22 cellular contexts compared by ENCODE assay signal in genomic region chr4:99644453-99644852, GRCh38. TPM values are rescaled to one million over a fixed set of nuclear protein-coding genes. Genes with fewer than 3 reads are reported as not detected.
DNase-seq lines count a peak whose midpoint lies in the region; ATAC-seq, FAIRE-seq and TF ChIP-seq lines count a peak whose summit lies in the region.
"Had no signal": no experiment of that assay in that cellular context is flagged by ENCODE, and none has a peak within 500 bp of the region (broad histone marks: within the 10 kb centered on the region; RNA-seq: fewer than 3 reads in every experiment).

No MANE protein-coding gene starts in this region.

- no peaks in the 10 kb centered on the region for H3K79me2 ChIP-seq in H9 (ENCODE audit: insufficient read depth, low read length)

- H3K27me3 Mint-ChIP-seq in H9 (ENCODE audit: low read depth): peaks cover 70% of the 10 kb centered on the region
- peaks cover 73% of the 10 kb centered on the region for H3K27me3 Mint-ChIP-seq in WTC11 (ENCODE audit: low read depth)

- H3K23ac ChIP-seq in H9 (ENCODE audit: insufficient read length, low read depth, low read length): no peak overlapping the region

- H3K23me2 ChIP-seq in H9 (ENCODE audit: insufficient read length, low read depth, low read length, poor library complexity, severe bottlenecking): no peaks in the 10 kb centered on the region

- no peak overlapping the region for H3K9ac ChIP-seq in H9 (ENCODE audit: extremely low read depth, insufficient read length, low read length)
- H3K9ac ChIP-seq: GM23248, SK-N-SH had no signal

- no peaks in the 10 kb centered on the region for H4K20me1 ChIP-seq in H9 (ENCODE audit: control insufficient read depth, insufficient read depth, insufficient read length)

- no peak overlapping the region for H2BK120ac ChIP-seq in H9 (ENCODE audit: low read depth, low read length, poor library complexity, severe bottlenecking)

- ATAC-seq in WTC11: peak; percentile 12; the same call in 1 of the 2 replicates
- ATAC-seq in left lung: peak; percentile 37
- no peak for ATAC-seq in HG03520 (IDR thresholded peaks at IDR 0.05; ENCODE audit: unreplicated experiment)
- ATAC-seq: A549, HCT116 had no signal

- intact Hi-C loops in left lung (cut with DNase I): no loop called here

- DNase-seq in H9 (no peak), WTC11 (ENCODE audit: low spot score) (no peak), left lung (no peak), putamen (ENCODE audit: low spot score) (peak; percentile 66), HTR-8/SVneo (ENCODE audit: insufficient read length, low spot score) (no peak), cerebellar cortex (ENCODE audit: low spot score) (no peak)
- DNase-seq: Caco-2; CD4-positive, alpha-beta T cell; DMS 273 treated with DMSO at 0.1 percent for 48 hours; GM23248; NCI-H1092; NCI-H1436; NCI-H187 treated with DMSO at 0.1 percent for 48 hours; NCI-H2107; NCI-H748 treated with DMSO at 0.1 percent for 48 hours; SIG-M5; SK-N-SH had no signal

- no peak overlapping the region for H2AFZ ChIP-seq in H9 (ENCODE audit: low read length)
- H2AFZ ChIP-seq: GM23248 had no signal

- no peak overlapping the region for H3K27ac ChIP-seq in H9 (ENCODE audit: insufficient read length, low read depth, low read length)
- no peak overlapping the region for H3K27ac ChIP-seq in left lung
- H3K27ac ChIP-seq: A549, GM23248 had no signal

- H3K14ac ChIP-seq in H9 (ENCODE audit: insufficient read depth, low read length): no peak overlapping the region

- no peaks in the 10 kb centered on the region for H3K79me1 ChIP-seq in H9 (ENCODE audit: insufficient read depth, low read depth, low read length, poor library complexity, severe bottlenecking)

- no peak overlapping the region for H2BK15ac ChIP-seq in H9 (ENCODE audit: low read depth, low read length)

- no peak overlapping the region for H4K91ac ChIP-seq in H9 (ENCODE audit: insufficient read length, low read depth, low read length)

- WGBS in H9 (ENCODE audit: extremely low coverage, insufficient read length, low lambda C conversion rate): no CpG with 5 or more reads among the region's 5 CpGs

- H3K27me3 ChIP-seq in H9 (ENCODE audit: insufficient read depth, low read length) (peaks cover 3% of the 10 kb centered on the region; the same call in 1 of the 2 replicates), left lung (no peaks in the 10 kb centered on the region)

- no peak overlapping the region for H3K18ac ChIP-seq in H9 (ENCODE audit: insufficient read length, low read depth, low read length)

- H3K27ac Mint-ChIP-seq in H9 (0 out of 7 replicates have a peak overlapping the region, but pooled peaks of 1 of the 3 experiments have one; percentile 2), WTC11 (peak overlapping the region; percentile 61; the same call in 1 of the 2 replicates)
- H3K27ac Mint-ChIP-seq: CD4-positive, alpha-beta T cell had no signal

- H3K9me3 ChIP-seq in H9 (ENCODE audit: control insufficient read depth, low read depth, low read length): no peaks in the 10 kb centered on the region
- no peaks in the 10 kb centered on the region for H3K9me3 ChIP-seq in left lung
- H3K9me3 ChIP-seq: A549, Caco-2, SK-N-SH had no signal

- H3K4me1 ChIP-seq in H9 (ENCODE audit: insufficient read depth, low read length): peaks cover 9% of the 10 kb centered on the region; the same call in 1 of the 2 replicates
- H3K4me1 ChIP-seq in left lung: no peaks in the 10 kb centered on the region
- H3K4me1 ChIP-seq: A549, Caco-2 had no signal

- peaks cover 36 to 57% of the 10 kb centered on the region in 2 experiments for H3K4me1 Mint-ChIP-seq in H9
- peaks cover 60% of the 10 kb centered on the region for H3K4me1 Mint-ChIP-seq in WTC11

- H3K4me3 ChIP-seq in left lung: no peak overlapping the region
- H3K4me3 ChIP-seq: A549, GM23248 had no signal

- H3K9me3 Mint-ChIP-seq in H9 (no peaks in the 10 kb centered on the region; a peak in 2 of 5 replicates), WTC11 (no peaks in the 10 kb centered on the region)
- H3K9me3 Mint-ChIP-seq: CD4-positive, alpha-beta T cell had no signal

- H4K8ac ChIP-seq in H9 (replicated peaks; ENCODE audit: insufficient read length, low read depth, low read length): no peak overlapping the region

- H2BK12ac ChIP-seq in H9 (ENCODE audit: insufficient read length, low read depth, low read length): no peak overlapping the region

- no peak overlapping the region for H3T11ph ChIP-seq in H9 (ENCODE audit: low read length)

- H2AK5ac ChIP-seq in H9 (ENCODE audit: insufficient read length, low read length): no peak overlapping the region

- CTCF ChIA-PET in WTC11 (lab: Charles Lee): interaction anchor here (0.7 to 1.9 kb wide), 5 partner anchors 37 to 167 kb away, joined by 3 to 11 read pairs (median 5); no protein-coding TSS in a partner anchor

- no peak overlapping the region for H3K56ac ChIP-seq in H9 (ENCODE audit: insufficient read length, low read depth, low read length)

- POLR2A ChIA-PET in WTC11 (lab: Charles Lee): interaction anchor here (0.7 kb wide), 1 partner anchor 48 kb away, joined by 6 read pairs; no protein-coding TSS in a partner anchor

- no peak overlapping the region for H3K4me2 ChIP-seq in H9 (ENCODE audit: insufficient read depth, insufficient read length, low read length)
- H3K4me2 ChIP-seq: A549, SK-N-SH had no signal

- H3K36me3 ChIP-seq in left lung: no peaks in the 10 kb centered on the region

- H2BK20ac ChIP-seq in H9 (ENCODE audit: low read depth, low read length, poor library complexity, severe bottlenecking): no peak overlapping the region

- H3K4me3 Mint-ChIP-seq in H9 (peak overlapping the region; percentile 1 to 28; a peak in 3 of 5 replicates), WTC11 (peak overlapping the region; percentile 24)
- H3K4me3 Mint-ChIP-seq: CD4-positive, alpha-beta T cell had no signal

- no peak overlapping the region for H2BK5ac ChIP-seq in H9 (ENCODE audit: insufficient read length, low read length)

- H3K4ac ChIP-seq in H9 (ENCODE audit: low read depth, low read length): no peak overlapping the region

- no peak for TF ChIP-seq CTCF in H9 (conservative IDR thresholded peaks at IDR 0.05)
- TF ChIP-seq CTCF in WTC11 (IDR thresholded peaks at IDR 0.05): no peak
- TF ChIP-seq CTCF in left lung (IDR thresholded peaks at IDR 0.05): no peak

- H3K36me3 Mint-ChIP-seq in H9 (ENCODE audit: insufficient read depth in 1 of 3, low read depth in 3 of 3) (no peaks in the 10 kb centered on the region), WTC11 (no peaks in the 10 kb centered on the region)

- FAIRE-seq in HTR-8/SVneo (lab: Jason Lieb, UNC): no peak
- FAIRE-seq: A549, G401.6, GM12892 had no signal

- no peak overlapping the region for H4K5ac ChIP-seq in H9 (ENCODE audit: insufficient read length, low read depth, low read length)

TF ChIP-seq in WTC11, 78 proteins besides CTCF, POLR2A, EP300 and RAD21:
- TF ChIP-seq ATF3 (CRISPR knock-in tag; conservative IDR thresholded peaks at IDR 0.05) (no peak), EMX1 (CRISPR knock-in tag; IDR thresholded peaks at IDR 0.05) (no peak), ESRRA (CRISPR knock-in tag; IDR thresholded peaks at IDR 0.05; ENCODE audit: borderline replicate concordance) (no peak)

RNA-seq across cellular contexts. Expression of gene C4orf54, which starts 13.2 kb away (rescaled TPM):
- total RNA-seq in H9 (2021) (not detected in 2 replicates), WTC11 (2021) (not detected in 3 replicates), left lung (under 1 TPM; 0.08 to 0.12 TPM)
- total RNA-seq: Caco-2; CD4-positive, alpha-beta T cell; GM23248 had no signal
